31 cellular contexts compared by ENCODE assay signal in the genomic region with DNA sequence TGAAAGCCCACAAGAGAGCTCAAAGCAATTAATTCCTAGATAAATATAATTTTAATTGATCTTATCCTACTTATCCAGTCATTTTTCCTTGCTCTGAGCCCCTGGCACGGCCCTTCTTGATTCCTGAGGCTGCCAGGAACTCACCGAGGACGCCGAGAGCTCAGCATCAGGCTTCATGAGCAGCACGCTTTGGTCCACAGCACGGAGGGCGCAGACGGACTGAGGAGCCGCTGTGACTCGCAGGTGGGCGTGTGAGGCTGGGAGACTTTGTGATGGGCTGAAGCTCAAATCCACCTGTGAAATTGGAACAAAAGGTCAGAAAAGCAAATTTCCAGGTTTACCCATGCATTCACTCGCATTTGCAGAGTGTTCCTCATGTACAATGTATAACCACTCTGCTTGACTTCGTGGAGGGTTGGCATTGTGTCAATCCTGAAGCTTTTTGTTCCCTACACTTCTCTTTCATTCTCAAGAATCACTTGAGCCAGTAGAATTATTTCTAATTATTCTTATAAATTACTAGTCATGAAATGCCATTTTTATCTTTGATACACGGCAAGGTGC.
"Had no signal": no experiment of that assay in that cellular context is flagged by ENCODE, and none has a peak within 500 bp of the region (broad histone marks: within the 10 kb centered on the region; RNA-seq: fewer than 3 reads in every experiment).

No MANE protein-coding gene starts in this region.

- H3K27me3 Mint-ChIP-seq: naive thymus-derived CD8-positive, alpha-beta T cell; natural killer cell treated with Interleukin-12 subunit alpha and Interleukin-12 subunit beta and Interleukin-15 and Interleukin-18, amount 100 ng/mL, for 72 hours; progenitor cell of endocrine pancreas; stimulated activated memory B cell treated with anti-CD40 and anti-IgM and Interleukin-4, amounts not matched to agents 10 μg/mL and 1 μg/mL and 100 μg/mL, for 72 hours; stimulated activated naive CD8-positive, alpha-beta T cell treated with anti-CD3 and anti-CD28 coated beads, Interleukin-15, amount 100 ng/mL, for 72 hours; type B pancreatic cell had no signal

- H3K36me3 Mint-ChIP-seq: natural killer cell treated with Interleukin-12 subunit alpha and Interleukin-12 subunit beta and Interleukin-15 and Interleukin-18, amount 100 ng/mL, for 72 hours; stimulated activated memory B cell treated with anti-CD40 and anti-IgM and Interleukin-4, amounts not matched to agents 10 μg/mL and 1 μg/mL and 100 μg/mL, for 72 hours; type B pancreatic cell had no signal

- H3K4me1 ChIP-seq: parathyroid adenoma, psoas muscle, suprapubic skin, testis, tibial artery, transverse colon, upper lobe of right lung, uterus had no signal

- H3K4me3 Mint-ChIP-seq: naive thymus-derived CD8-positive, alpha-beta T cell; natural killer cell treated with Interleukin-12 subunit alpha and Interleukin-12 subunit beta and Interleukin-15 and Interleukin-18, amount 100 ng/mL, for 72 hours; nephron progenitor cell; neural crest cell; stimulated activated memory B cell treated with anti-CD40 and anti-IgM and Interleukin-4, amounts not matched to agents 10 μg/mL and 1 μg/mL and 100 μg/mL, for 72 hours; stimulated activated naive CD8-positive, alpha-beta T cell treated with anti-CD3 and anti-CD28 coated beads, Interleukin-15, amount 100 ng/mL, for 72 hours; type B pancreatic cell had no signal

- H3K9ac ChIP-seq: parathyroid adenoma had no signal

- ATAC-seq: naive thymus-derived CD8-positive, alpha-beta T cell; natural killer cell treated with Interleukin-12 subunit alpha and Interleukin-12 subunit beta and Interleukin-15 and Interleukin-18, amount 100 ng/mL, for 72 hours; psoas muscle; right cardiac atrium; sciatic nerve; stimulated activated memory B cell treated with anti-CD40 and anti-IgM and Interleukin-4, amounts not matched to agents 10 μg/mL and 1 μg/mL and 100 μg/mL, for 72 hours; stimulated activated naive CD8-positive, alpha-beta T cell treated with anti-CD3 and anti-CD28 coated beads, Interleukin-15, amount 100 ng/mL, for 72 hours; stimulated activated naive CD8-positive, alpha-beta T cell treated with anti-CD3 and anti-CD28 coated beads, Interleukin-15, Interleukin-2, amounts not matched to agents 100 U/mL and 50 U/mL, for 24 hours; upper lobe of right lung had no signal

- H3K4me1 Mint-ChIP-seq: nephron progenitor cell; neural crest cell; stimulated activated memory B cell treated with anti-CD40 and anti-IgM and Interleukin-4, amounts not matched to agents 10 μg/mL and 1 μg/mL and 100 μg/mL, for 72 hours had no signal

- H3K27ac Mint-ChIP-seq: naive thymus-derived CD8-positive, alpha-beta T cell; natural killer cell treated with Interleukin-12 subunit alpha and Interleukin-12 subunit beta and Interleukin-15 and Interleukin-18, amount 100 ng/mL, for 72 hours; nephron progenitor cell; progenitor cell of endocrine pancreas; stimulated activated memory B cell treated with anti-CD40 and anti-IgM and Interleukin-4, amounts not matched to agents 10 μg/mL and 1 μg/mL and 100 μg/mL, for 72 hours; type B pancreatic cell had no signal

- H3K27me3 ChIP-seq: ovary, spleen, suprapubic skin, testis, tibial artery, transverse colon, upper lobe of right lung, uterus had no signal

- H3K36me3 ChIP-seq: ovary, uterus had no signal

- H3K4me3 ChIP-seq: ovary, psoas muscle, skin epidermis, smooth muscle cell, spleen, suprapubic skin, testis, tibial artery, transverse colon, upper lobe of right lung, uterus had no signal

- H3K9me3 Mint-ChIP-seq: naive thymus-derived CD8-positive, alpha-beta T cell; natural killer cell treated with Interleukin-12 subunit alpha and Interleukin-12 subunit beta and Interleukin-15 and Interleukin-18, amount 100 ng/mL, for 72 hours; nephron progenitor cell; neural crest cell; stimulated activated memory B cell treated with anti-CD40 and anti-IgM and Interleukin-4, amounts not matched to agents 10 μg/mL and 1 μg/mL and 100 μg/mL, for 72 hours; stimulated activated naive CD8-positive, alpha-beta T cell treated with anti-CD3 and anti-CD28 coated beads, Interleukin-15, amount 100 ng/mL, for 72 hours; type B pancreatic cell had no signal

- DNase-seq: naive thymus-derived CD8-positive, alpha-beta T cell; nephron progenitor cell; occipital lobe; ovary; psoas muscle; right cardiac atrium; spleen; stimulated activated CD4-positive, alpha-beta T cell treated with anti-CD3 and anti-CD28 coated beads, Interleukin-12 subunit alpha, Interleukin-12 subunit beta, amount 100 ng/mL, for 4 hours; stimulated activated CD4-positive, alpha-beta T cell treated with anti-CD3 and anti-CD28 coated beads, Interleukin-1b, Interleukin-23, amount 100 ng/mL, for 48 hours; stimulated activated CD4-positive, alpha-beta T cell treated with anti-CD3 and anti-CD28 coated beads, Interleukin-4, amount 100 ng/mL, for 1 hour; stimulated activated CD4-positive, alpha-beta T cell treated with anti-CD3 and anti-CD28 coated beads, Interleukin-4, amount 100 ng/mL, for 4 hours; stimulated activated CD8-positive, alpha-beta memory T cell treated with anti-CD3 and anti-CD28 coated beads, Interleukin-4, amount 100 ng/mL, for 48 hours; stimulated activated naive CD4-positive, alpha-beta T cell; stimulated activated naive CD8-positive, alpha-beta T cell treated with anti-CD3 and anti-CD28 coated beads, Interleukin-15, amount 100 ng/mL, for 72 hours; stimulated activated naive CD8-positive, alpha-beta T cell treated with anti-CD3 and anti-CD28 coated beads, Interleukin-15, Interleukin-2, amounts not matched to agents 100 U/mL and 50 U/mL, for 24 hours; substantia nigra; testis; tibial artery; transverse colon; upper lobe of right lung; uterus had no signal

- H3K9me3 ChIP-seq: ovary, psoas muscle, spleen, suprapubic skin, testis, tibial artery, transverse colon, upper lobe of right lung, uterus had no signal

- H3K27ac ChIP-seq: ovary, parathyroid adenoma, psoas muscle, skin epidermis, spleen, suprapubic skin, testis, tibial artery, transverse colon, upper lobe of right lung, uterus had no signal
